ENCODE assay signal across 8 cellular contexts in genomic region chr10:100020161-100020882, GRCh38. TPM values are rescaled to one million over a fixed set of nuclear protein-coding genes. Genes with fewer than 3 reads are reported as not detected.
A peak's percentile ranks its signal among the peaks of the same experiment; 100 is the strongest.
DNase-seq lines count a peak whose midpoint lies in the region; ATAC-seq, FAIRE-seq and TF ChIP-seq lines count a peak whose summit lies in the region.

No MANE protein-coding gene starts in this region.

- H3K79me2 ChIP-seq in HCT116 (ENCODE audit: insufficient read depth, low read length) (no peaks in the 10 kb centered on the region), HepG2 (ENCODE audit: insufficient read depth, low read length) (no peaks in the 10 kb centered on the region), smooth muscle cell (ENCODE audit: low read depth) (no peaks in the 10 kb centered on the region)

- H3K4me2 ChIP-seq in HCT116 (ENCODE audit: low read length) (no peak overlapping the region), HepG2 (ENCODE audit: low read depth, low read length) (peak overlapping the region; percentile 85), smooth muscle cell (no peak overlapping the region)

- peak overlapping the region; percentile 75 for H2AFZ ChIP-seq in HCT116 (ENCODE audit: low read depth, low read length, poor library complexity, severe bottlenecking)
- no peak overlapping the region for H2AFZ ChIP-seq in HepG2 (ENCODE audit: low read length)
- no peak overlapping the region for H2AFZ ChIP-seq in smooth muscle cell (ENCODE audit: low read depth)

- RAD21 ChIA-PET in HCT116 (lab: Charles Lee; ENCODE audit: low non-redundant PET in 1 of 2, low total read pairs in 2 of 2, uncharacterized antibody in 2 of 2, unreplicated experiment in 2 of 2), result no interaction called here

- H3K4me3 ChIP-seq in HCT116 (replicated peaks in 1 of 2; ENCODE audit: low read depth in 1 of 2, low read length in 2 of 2) (no peak overlapping the region), HepG2 (replicated peaks in 1 of 3; ENCODE audit: insufficient read depth in 1 of 3, low read depth in 2 of 3, low read length in 3 of 3) (peak overlapping the region; percentile 17 to 51 (median 35)), thyroid gland (replicated peaks in 1 of 3) (no peak overlapping the region), smooth muscle cell (no peak overlapping the region)

- TF ChIP-seq RAD21 in HCT116 (IDR thresholded peaks at IDR 0.05; ENCODE audit: low read depth), result no peak
- TF ChIP-seq RAD21 in HepG2 (CRISPR knock-in tag; IDR thresholded peaks at IDR 0.05), result no peak

- H3K27ac ChIP-seq in HCT116 (ENCODE audit: low read depth, low read length) (no peak overlapping the region), HepG2 (ENCODE audit: extremely low read length, insufficient read depth, low read length) (peak overlapping the region; percentile 49), thyroid gland (no peak overlapping the region), smooth muscle cell (ENCODE audit: low read depth) (no peak overlapping the region)

- BruUV-seq in HCT116 (replicated peaks; lab: Mats Ljungman, UMichigan), result no TSS peak
- BruUV-seq in HepG2 (replicated peaks; lab: Mats Ljungman, UMichigan), result no TSS peak

- intact Hi-C loops in HCT116 (cut with micrococcal nuclease) (no loop called here), HepG2 (cut with micrococcal nuclease; ENCODE audit: unreplicated experiment) (loop anchor here (5.0 kb wide), 1 partner anchor 82 kb away; no protein-coding TSS in a partner anchor), thyroid gland (cut with DNase I) (no loop called here)

- H3K9me2 ChIP-seq in HCT116 (ENCODE audit: insufficient read depth), result no peaks in the 10 kb centered on the region

- POLR2A ChIA-PET in HCT116 (lab: Charles Lee), result interaction anchor here (0.9 kb wide), 1 partner anchor 98 kb away, joined by 3 read pairs; no protein-coding TSS in a partner anchor
- POLR2A ChIA-PET in HepG2 (lab: Yijun Ruan, JAX), result interaction anchor here (1.0 to 1.9 kb wide), 2 partner anchors 12 to 95 kb away, joined by 3 to 8 read pairs; no protein-coding TSS in a partner anchor

- DNase-seq in HCT116 (ENCODE audit: low read depth, low spot score), result no peak
- peak; percentile 89 for DNase-seq in NCI-H146 treated with DMSO at 0.1 percent for 48 hours (lab: John Stamatoyannopoulos, UW; ENCODE audit: unreplicated experiment)
- peak; percentile 81 for DNase-seq in HepG2 (ENCODE audit: low spot score)
- no peak for DNase-seq in OCI-M2 (lab: John Stamatoyannopoulos, UW; ENCODE audit: unreplicated experiment)
- DNase-seq in NK-92 treated with Interleukin-12 subunit alpha and Interleukin-12 subunit beta, amount 100 ng/mL, for 24 hours (lab: John Stamatoyannopoulos, UW), result no peak
- no peak for DNase-seq in thyroid gland
- DNase-seq in smooth muscle cell (lab: John Stamatoyannopoulos, UW; ENCODE audit: unreplicated experiment), result no peak

- TF ChIP-seq POLR2A in HCT116 (IDR thresholded peaks at IDR 0.05; ENCODE audit: borderline replicate concordance, extremely low read depth, insufficient read depth, insufficient read length), result no peak
- TF ChIP-seq POLR2A in HepG2 (IDR thresholded peaks at IDR 0.05; ENCODE audit: insufficient read depth in 1 of 2, low read depth in 2 of 2, low read length in 2 of 2), result no peak
- TF ChIP-seq POLR2A in thyroid gland (IDR thresholded peaks at IDR 0.05), result no peak

- TF ChIP-seq CTCF in HCT116 (IDR thresholded peaks at IDR 0.05 in 2 of 3, conservative IDR thresholded peaks at IDR 0.05 in 1 of 3; ENCODE audit: borderline replicate concordance in 1 of 3, insufficient read depth in 1 of 3, low read depth in 2 of 3, low read length in 2 of 3) (no peak), HepG2 (CRISPR knock-in tag; IDR thresholded peaks at IDR 0.05) (no peak), thyroid gland (IDR thresholded peaks at IDR 0.05) (no peak), smooth muscle cell (IDR thresholded peaks at IDR 0.05; ENCODE audit: borderline replicate concordance, insufficient read depth, poor library complexity, severe bottlenecking) (no peak)

- 3% methylated on average over 5 of the region's 5 CpGs for WGBS in HepG2 (ENCODE audit: low lambda C conversion rate)
- WGBS in thyroid gland, 2 donors, result 56 to 66% methylated on average over 5 of the region's 5 CpGs
- WGBS in smooth muscle cell (ENCODE audit: low lambda C conversion rate), result 87% methylated on average over 5 of the region's 5 CpGs

- peak; percentile 90 for FAIRE-seq in HepG2 (lab: Jason Lieb, UNC)

- H3K9me3 ChIP-seq in HCT116 (ENCODE audit: control insufficient read depth in 1 of 2, insufficient read depth in 1 of 2, low read depth in 1 of 2, low read length in 2 of 2), result no peaks in the 10 kb centered on the region
- H3K9me3 ChIP-seq in HepG2 (ENCODE audit: low read length), result no peaks in the 10 kb centered on the region
- no peaks in the 10 kb centered on the region for H3K9me3 ChIP-seq in thyroid gland
- H3K9me3 ChIP-seq in smooth muscle cell (replicated peaks; ENCODE audit: low read depth), result no peaks in the 10 kb centered on the region

- H3K4me1 ChIP-seq in HCT116 (ENCODE audit: control insufficient read depth in 1 of 2, insufficient read depth in 2 of 2, low read length in 2 of 2) (peaks cover 13 to 31% of the 10 kb centered on the region in 2 experiments), HepG2 (ENCODE audit: insufficient read depth, low read length) (peaks cover 61% of the 10 kb centered on the region), thyroid gland (no peaks in the 10 kb centered on the region), smooth muscle cell (ENCODE audit: low read depth) (no peaks in the 10 kb centered on the region)

- H3F3A ChIP-seq in smooth muscle cell (ENCODE audit: low read depth), result no peaks in the 10 kb centered on the region

- ATAC-seq in GM18498 (IDR thresholded peaks at IDR 0.05; ENCODE audit: unreplicated experiment) (peak; percentile 82), HCT116 (peak; percentile 30; the same call in 1 of the 2 replicates), HepG2 (peak; percentile 88)

- H3K36me3 ChIP-seq in HCT116 (ENCODE audit: control insufficient read depth in 1 of 2, insufficient read depth in 2 of 2, low read length in 2 of 2) (no peaks in the 10 kb centered on the region), HepG2 (replicated peaks in 1 of 2; ENCODE audit: control insufficient read depth in 1 of 2, insufficient read depth in 2 of 2, low read length in 2 of 2) (no peaks in the 10 kb centered on the region), thyroid gland (no peaks in the 10 kb centered on the region), smooth muscle cell (ENCODE audit: low read depth) (no peaks in the 10 kb centered on the region)

- CTCF ChIA-PET in HCT116 (lab: Charles Lee) (interaction anchor here (1.3 to 3.4 kb wide), 3 partner anchors 12 to 25 kb away, joined by 3 to 26 read pairs (median 17); partner anchors contain the start of gene DNMBP), HepG2 (lab: Yijun Ruan, JAX; ENCODE audit: low intra/inter-chr PET ratio, low total read pairs) (interaction anchor here (1.4 kb wide), 2 partner anchors 11 to 25 kb away, joined by 3 to 5 read pairs; partner anchors contain the start of gene DNMBP)

- H4K20me1 ChIP-seq in HCT116 (ENCODE audit: insufficient read depth) (no peaks in the 10 kb centered on the region), HepG2 (ENCODE audit: insufficient read depth, low read length) (no peaks in the 10 kb centered on the region), smooth muscle cell (ENCODE audit: low read depth) (no peaks in the 10 kb centered on the region)

- no peak overlapping the region for H3K9ac ChIP-seq in HCT116 (ENCODE audit: low read length)
- H3K9ac ChIP-seq in HepG2 (ENCODE audit: insufficient read depth, low read depth, low read length), result no peak overlapping the region
- H3K9ac ChIP-seq in smooth muscle cell (ENCODE audit: low read depth), result no peak overlapping the region

- TF ChIP-seq EP300 in HepG2 (IDR thresholded peaks at IDR 0.05; ENCODE audit: low read depth in 2 of 2, low read length in 2 of 2) (peak in 1 of 2 experiments; percentile 55; a peak in 1 of 4 replicates), HepG2 (CRISPR knock-in tag; IDR thresholded peaks at IDR 0.05; ENCODE audit: borderline replicate concordance) (no peak)

- in situ Hi-C loops in HepG2 (cut with HindIII; ENCODE audit: extremely low pct_ligation_motif_present, low pct_unique_long_range_greater_than_20kb), result no loop called here

- H3K27me3 ChIP-seq in HCT116 (ENCODE audit: insufficient read depth, low read length) (no peaks in the 10 kb centered on the region), HepG2 (ENCODE audit: control insufficient read depth in 1 of 2, insufficient read depth in 2 of 2, low read length in 2 of 2) (no peaks in the 10 kb centered on the region), thyroid gland (no peaks in the 10 kb centered on the region), smooth muscle cell (ENCODE audit: low read depth) (no peaks in the 10 kb centered on the region)

TF ChIP-seq in HCT116, 20 proteins besides CTCF, POLR2A, EP300 and RAD21 (continues in another document):
- no peak for TF ChIP-seq FOSL1 (IDR thresholded peaks at IDR 0.05; ENCODE audit: low read depth)

RNA-seq across cellular contexts. Expression of gene DNMBP, which starts 10.6 kb away (rescaled TPM):
- 60.3 TPM for total RNA-seq in HCT116 (2021; ENCODE audit: unreplicated experiment)
- polyA plus RNA-seq in HCT116 (2012), result 25.2 and 36.2 TPM in 2 replicates
- total RNA-seq in HepG2 (2016; rRNA removed; fragmentation: Illumina TruSeq; extraction: Trizol), result 6.3 and 6.4 TPM in 2 replicates
- total RNA-seq in HepG2 (2016; cell fraction: cytosol; rRNA removed; fragmentation: Illumina TruSeq; extraction: Trizol; ENCODE audit: low read depth), result 1.2 and 1.4 TPM in 2 replicates
- total RNA-seq in HepG2 (2016; cell fraction: insoluble cytoplasmic fraction; rRNA removed; fragmentation: Illumina TruSeq; extraction: Trizol), result 5.7 and 6.1 TPM in 2 replicates
- total RNA-seq in HepG2 (2016; cell fraction: membrane; rRNA removed; fragmentation: Illumina TruSeq; extraction: Trizol), result 2.3 and 2.6 TPM in 2 replicates
- 7.8 and 9.5 TPM in 2 replicates for total RNA-seq in HepG2 (2016; cell fraction: nucleus; rRNA removed; fragmentation: Illumina TruSeq; extraction: Trizol)
- polyA plus RNA-seq in HepG2 (2011; rRNA removed), result 3.6 and 4.2 TPM in 2 replicates
- 2.7 and 4.5 TPM in 2 replicates for polyA plus RNA-seq in HepG2 (2011; cell fraction: cytosol; rRNA removed)
- 4.6 and 5.9 TPM in 2 replicates for polyA plus RNA-seq in HepG2 (2011; cell fraction: nucleus; rRNA removed)
- 5.1 and 5.3 TPM in 2 replicates for polyA plus RNA-seq in HepG2 (2012)
- polyA plus RNA-seq in HepG2 (2016; cell fraction: cytosol; fragmentation: Illumina TruSeq; extraction: Trizol; ENCODE audit: low read depth), result 0.75 and 0.78 TPM in 2 replicates
- polyA plus RNA-seq in HepG2 (2016; cell fraction: insoluble cytoplasmic fraction; fragmentation: Illumina TruSeq; extraction: Trizol; ENCODE audit: low read depth), result 4.8 and 6.1 TPM in 2 replicates
- 1.7 and 1.9 TPM in 2 replicates for polyA plus RNA-seq in HepG2 (2016; cell fraction: membrane; fragmentation: Illumina TruSeq; extraction: Trizol; ENCODE audit: low read depth)
- 10.6 and 11.3 TPM in 2 replicates for polyA plus RNA-seq in HepG2 (2016; cell fraction: nucleus; fragmentation: Illumina TruSeq; extraction: Trizol; ENCODE audit: insufficient read depth, low read depth)
- 4.2 and 6.7 TPM in 2 replicates for polyA minus RNA-seq in HepG2 (2011; rRNA and poly(A)+ RNA removed; ENCODE audit: low replicate concordance)
- polyA minus RNA-seq in HepG2 (2011; cell fraction: cytosol; rRNA and poly(A)+ RNA removed), result 4.3 and 4.8 TPM in 2 replicates
- 9.8 and 12.7 TPM in 2 replicates for polyA minus RNA-seq in HepG2 (2011; cell fraction: nucleus; rRNA and poly(A)+ RNA removed)
- total RNA-seq in thyroid gland, result 10 to 100 TPM; 11.7 to 17.4 (median 13.4) TPM
- 14.1 and 17.9 TPM in 2 replicates for total RNA-seq in smooth muscle cell
- polyA plus RNA-seq in smooth muscle cell, result 9.4 and 12.7 TPM in 2 replicates

Comparison
In these comparisons a context has a peak if more than half of its experiments do, and no peak if none do; other contexts are left out.
1. ATAC-seq: peak in every context shown above with its lines; median percentile 88 in HepG2; 82 in GM18498; 30 in HCT116.
2. DNase-seq: peak in NCI-H146 treated with DMSO at 0.1 percent for 48 hours (single experiment) and HepG2 (single experiment); none in HCT116 (single experiment), OCI-M2 (single experiment), NK-92 treated with Interleukin-12 subunit alpha and Interleukin-12 subunit beta, amount 100 ng/mL, for 24 hours (single experiment), thyroid gland (0 of 2) and smooth muscle cell (single experiment).
3. H3K4me3 ChIP-seq: peak in HepG2 (3 of 3); none in HCT116 (0 of 2), thyroid gland (0 of 3) and smooth muscle cell (single experiment).